27 cellular contexts compared by ENCODE assay signal in genomic region chr9:24073237-24073636, GRCh38.
"Had no signal": no experiment of that assay in that cellular context is flagged by ENCODE, and none has a peak within 500 bp of the region (broad histone marks: within the 10 kb centered on the region; RNA-seq: fewer than 3 reads in every experiment).

No MANE protein-coding gene starts in this region.

- H3K4me1 Mint-ChIP-seq: activated CD4-positive, alpha-beta T cell treated with anti-CD3 and anti-CD28 coated beads, Interleukin-2, amount 10 ng/mL, durations not matched to agents 24 days and 14 days; activated naive CD8-positive, alpha-beta T cell treated with anti-CD3 and anti-CD28 coated beads for 36 hours; activated T-helper 17 cell treated with anti-CD3 and anti-CD28 coated beads, Interleukin-2, amount 50 U/mL, for 72 hours had no signal

- H3K27ac ChIP-seq: brain microvascular endothelial cell, SJCRH30, SK-N-MC, WERI-Rb-1 had no signal

- H3K4me3 ChIP-seq: SJCRH30, SK-N-MC had no signal

- H3K27me3 ChIP-seq: brain microvascular endothelial cell, SJCRH30 had no signal

- H3K4me3 Mint-ChIP-seq: activated CD4-positive, alpha-beta T cell treated with anti-CD3 and anti-CD28 coated beads, Interleukin-2, amount 10 ng/mL, durations not matched to agents 24 days and 14 days; activated CD8-positive, alpha-beta T cell treated with anti-CD3 and anti-CD28 coated beads for 36 hours; activated naive CD8-positive, alpha-beta T cell treated with anti-CD3 and anti-CD28 coated beads for 36 hours; activated T-cell treated with anti-CD3 and anti-CD28 coated beads, Interleukin-2, amount 50 U/mL, for 72 hours; activated T-helper 17 cell treated with anti-CD3 and anti-CD28 coated beads, Interleukin-2, amount 50 U/mL, for 72 hours had no signal

- H3K36me3 ChIP-seq: brain microvascular endothelial cell, SJCRH30, WERI-Rb-1 had no signal

- H3K4me1 ChIP-seq: SJCRH30 had no signal

- DNase-seq: activated CD4-positive, alpha-beta T cell treated with anti-CD3 and anti-CD28 coated beads, Interleukin-2, amount 10 ng/mL, durations not matched to agents 24 days and 14 days; activated CD4-positive, alpha-beta T cell treated with anti-CD3 and anti-CD28 coated beads, Interleukin-2, amount 50 U/mL, for 4 hours; activated CD8-positive, alpha-beta T cell treated with anti-CD3 and anti-CD28 coated beads for 36 hours; activated effector memory CD4-positive, alpha-beta T cell treated with anti-CD3 and anti-CD28 coated beads, Interleukin-2, amount 50 U/mL, for 16 hours; activated naive CD4-positive, alpha-beta T cell; activated naive CD4-positive, alpha-beta T cell treated with anti-CD3 and anti-CD28 coated beads, Interleukin-2, amount 50 U/mL, for 16 hours; activated naive CD8-positive, alpha-beta T cell treated with anti-CD3 and anti-CD28 coated beads for 36 hours; activated T-cell treated with anti-CD3 and anti-CD28 coated beads, Interleukin-2, amount 50 U/mL, for 1 hour; activated T-cell treated with anti-CD3 and anti-CD28 coated beads, Interleukin-2, amount 50 U/mL, for 72 hours; amniotic stem cell; aorta; brain microvascular endothelial cell; central memory CD4-positive, alpha-beta T cell; NCI-H1092 treated with DMSO at 0.1 percent for 48 hours; NCI-H1417; NCI-H1930; NCI-H2081 treated with DMSO at 0.1 percent for 48 hours; NCI-H2171; NCI-H510A treated with DMSO at 0.1 percent for 48 hours; NCI-H526 treated with DMSO at 0.1 percent for 48 hours; OCI-M1; Right ventricle myocardium superior; SJCRH30; T1000; WERI-Rb-1 had no signal

- H3K27me3 Mint-ChIP-seq: activated CD4-positive, alpha-beta T cell treated with anti-CD3 and anti-CD28 coated beads, Interleukin-2, amount 10 ng/mL, durations not matched to agents 24 days and 14 days; activated CD8-positive, alpha-beta T cell treated with anti-CD3 and anti-CD28 coated beads for 36 hours; activated naive CD8-positive, alpha-beta T cell treated with anti-CD3 and anti-CD28 coated beads for 36 hours; activated T-helper 17 cell treated with anti-CD3 and anti-CD28 coated beads, Interleukin-2, amount 50 U/mL, for 72 hours had no signal

- H3K27ac Mint-ChIP-seq: activated CD4-positive, alpha-beta T cell treated with anti-CD3 and anti-CD28 coated beads, Interleukin-2, amount 10 ng/mL, durations not matched to agents 24 days and 14 days; activated CD8-positive, alpha-beta T cell treated with anti-CD3 and anti-CD28 coated beads for 36 hours; activated naive CD8-positive, alpha-beta T cell treated with anti-CD3 and anti-CD28 coated beads for 36 hours; activated T-cell treated with anti-CD3 and anti-CD28 coated beads, Interleukin-2, amount 50 U/mL, for 72 hours; activated T-helper 17 cell treated with anti-CD3 and anti-CD28 coated beads, Interleukin-2, amount 50 U/mL, for 72 hours had no signal

- H3K9me3 ChIP-seq: SJCRH30 had no signal

- H3K36me3 Mint-ChIP-seq: activated naive CD8-positive, alpha-beta T cell treated with anti-CD3 and anti-CD28 coated beads for 36 hours had no signal
